22 cellular contexts compared by ENCODE assay signal in genomic region chr4:60721680-60722079, GRCh38.
DNase-seq lines count a peak whose midpoint lies in the region; ATAC-seq and TF ChIP-seq lines count a peak whose summit lies in the region.
"Had no signal": no experiment of that assay in that cellular context is flagged by ENCODE, and none has a peak within 500 bp of the region (broad histone marks: within the 10 kb centered on the region; RNA-seq: fewer than 3 reads in every experiment).

No MANE protein-coding gene starts in this region.

- no peak for ATAC-seq in stimulated activated naive CD8-positive, alpha-beta T cell treated with anti-CD3 and anti-CD28 coated beads, Interleukin-15, Interleukin-2, amounts not matched to agents 100 U/mL and 50 U/mL, for 24 hours
- ATAC-seq: A549, GM23338 had no signal

- no peaks in the 10 kb centered on the region for H3K36me3 ChIP-seq in osteoblast (ENCODE audit: insufficient read depth, low read length)
- H3K36me3 ChIP-seq: HAP-1 had no signal

- H3K9me3 ChIP-seq in osteoblast (ENCODE audit: low read depth, low read length): no peaks in the 10 kb centered on the region
- H3K9me3 ChIP-seq: A549, HAP-1 had no signal

- no peaks in the 10 kb centered on the region for H3K27me3 ChIP-seq in osteoblast (ENCODE audit: insufficient read depth, low read length)

- peaks cover 38% of the 10 kb centered on the region for H3K4me1 Mint-ChIP-seq in chondrocyte (ENCODE audit: low read depth)
- H3K4me1 Mint-ChIP-seq: CD4-positive, CD25-positive, alpha-beta regulatory T cell; GM23338 had no signal

- H3K27ac ChIP-seq in osteoblast (ENCODE audit: low read depth, low read length): no peak overlapping the region
- H3K27ac ChIP-seq: A549, KMS-11 had no signal

- H3K4me3 ChIP-seq in osteoblast (ENCODE audit: insufficient read depth, low read length): no peak overlapping the region
- H3K4me3 ChIP-seq: A549, GM23338, HAP-1 had no signal

- TF ChIP-seq CTCF in chondrocyte (IDR thresholded peaks at IDR 0.05): no peak
- no peak for TF ChIP-seq CTCF in osteoblast (IDR thresholded peaks at IDR 0.05; ENCODE audit: extremely low read depth, low read depth, low read length)
- no peak for TF ChIP-seq CTCF in GM10266 (IDR thresholded peaks at IDR 0.05; ENCODE audit: control insufficient read depth, insufficient read depth, low read depth, missing control alignments)

- peak; percentile 7 for DNase-seq in AG08395 (ENCODE audit: low spot score)
- peak; percentile 7 for DNase-seq in GM03348 (ENCODE audit: low spot score)
- DNase-seq in chondrocyte (ENCODE audit: low spot score): no peak
- DNase-seq in osteoblast (ENCODE audit: insufficient read length, low spot score, missing footprints): no peak
- no peak for DNase-seq in GM10266 (ENCODE audit: extremely low spot score)
- no peak for DNase-seq in NOMO-1 (lab: John Stamatoyannopoulos, UW; ENCODE audit: unreplicated experiment in 2 of 2)
- DNase-seq in stimulated activated naive CD8-positive, alpha-beta T cell treated with anti-CD3 and anti-CD28 coated beads, Interleukin-15, Interleukin-2, amounts not matched to agents 100 U/mL and 50 U/mL, for 24 hours: no peak
- DNase-seq in RKO (ENCODE audit: low spot score): no peak
- DNase-seq: CD4-positive, CD25-positive, alpha-beta regulatory T cell; DMS 273 treated with DMSO at 0.1 percent for 48 hours; DMS79 treated with DMSO at 0.1 percent for 48 hours; NCI-H1092 treated with DMSO at 0.1 percent for 48 hours; NCI-H1436 treated with DMSO at 0.1 percent for 48 hours; NCI-H2029; NCI-H226; NCI-H510A treated with DMSO at 0.1 percent for 48 hours; NCI-H774; Right ventricle myocardium superior had no signal

- peak overlapping the region; percentile 60 for H2AFZ ChIP-seq in osteoblast (ENCODE audit: low read length)
- H2AFZ ChIP-seq: GM23338 had no signal

- no peaks in the 10 kb centered on the region for H4K20me1 ChIP-seq in osteoblast (ENCODE audit: insufficient read depth, low read length)

- H3K9me3 Mint-ChIP-seq in chondrocyte (ENCODE audit: low read depth): no peaks in the 10 kb centered on the region
- H3K9me3 Mint-ChIP-seq: GM23338 had no signal

- no peak overlapping the region for H3K4me3 Mint-ChIP-seq in chondrocyte (ENCODE audit: unreplicated experiment)
- H3K4me3 Mint-ChIP-seq: CD4-positive, CD25-positive, alpha-beta regulatory T cell; GM23338 had no signal

- no peak overlapping the region for H3K4me2 ChIP-seq in osteoblast (ENCODE audit: insufficient read depth, low read length)
- H3K4me2 ChIP-seq: A549, GM23338, KMS-11 had no signal

- no peaks in the 10 kb centered on the region for H3K79me2 ChIP-seq in osteoblast (ENCODE audit: insufficient read depth, low read length)

- peaks cover 17% of the 10 kb centered on the region for H3K4me1 ChIP-seq in osteoblast (ENCODE audit: insufficient read depth, low read length)
- H3K4me1 ChIP-seq: A549, HAP-1 had no signal

- peak overlapping the region; percentile 62 for H3K27ac Mint-ChIP-seq in chondrocyte (ENCODE audit: unreplicated experiment)
- H3K27ac Mint-ChIP-seq: CD4-positive, CD25-positive, alpha-beta regulatory T cell; GM23338 had no signal

- no peaks in the 10 kb centered on the region for H3K27me3 Mint-ChIP-seq in chondrocyte (ENCODE audit: low read depth)
- H3K27me3 Mint-ChIP-seq: CD4-positive, CD25-positive, alpha-beta regulatory T cell had no signal

- H3K36me3 Mint-ChIP-seq in chondrocyte (ENCODE audit: low read depth): no peaks in the 10 kb centered on the region
- H3K36me3 Mint-ChIP-seq: CD4-positive, CD25-positive, alpha-beta regulatory T cell had no signal

Comparison
In these comparisons a context has a peak if more than half of its experiments do, and no peak if none do; other contexts are left out.
1. DNase-seq: peak in AG08395 (single experiment) and GM03348 (single experiment); none in chondrocyte (single experiment), osteoblast (single experiment), GM10266 (single experiment), NOMO-1 (0 of 2), stimulated activated naive CD8-positive, alpha-beta T cell treated with anti-CD3 and anti-CD28 coated beads, Interleukin-15, Interleukin-2, amounts not matched to agents 100 U/mL and 50 U/mL, for 24 hours (single experiment) and RKO (single experiment).